Comparison of ENCODE assay signal across 2 cellular contexts in genomic region chr10:118503192-118503591, GRCh38.
TF ChIP-seq lines count a peak whose summit lies in the region.

No MANE protein-coding gene starts in this region.

TF ChIP-seq in A549, 52 proteins besides CTCF, POLR2A, EP300 and RAD21:
- TF ChIP-seq GATA3 (IDR thresholded peaks at IDR 0.05; ENCODE audit: borderline replicate concordance) = no peak
- no peak for TF ChIP-seq SMC3 (IDR thresholded peaks at IDR 0.05)
- TF ChIP-seq MAFK (IDR thresholded peaks at IDR 0.05; ENCODE audit: partially characterized antibody) = peak; percentile 77

TF ChIP-seq in IMR-90, 13 proteins besides CTCF, POLR2A, EP300 and RAD21:
- TF ChIP-seq CHD1 (IDR thresholded peaks at IDR 0.05; ENCODE audit: low read depth, low read length) (no peak), MAFK (IDR thresholded peaks at IDR 0.05; ENCODE audit: low read depth, low read length) (0 out of 2 replicates have a peak, but pooled peaks have one; percentile 13)
